24 cellular contexts compared by ENCODE assay signal in genomic region chr13:36862722-36863121, GRCh38. TPM values are rescaled to one million over a fixed set of nuclear protein-coding genes. Genes with fewer than 3 reads are reported as not detected.
DNase-seq lines count a peak whose midpoint lies in the region; ATAC-seq and TF ChIP-seq lines count a peak whose summit lies in the region.
"Had no signal": no experiment of that assay in that cellular context is flagged by ENCODE, and none has a peak within 500 bp of the region (broad histone marks: within the 10 kb centered on the region; RNA-seq: fewer than 3 reads in every experiment).

No MANE protein-coding gene starts in this region.

- intact Hi-C loops in PC-3 (cut with micrococcal nuclease) (no loop called here), upper lobe of right lung (cut with DNase I) (no loop called here), CD14-positive monocyte (cut with micrococcal nuclease) (no loop called here)

- H3K27ac ChIP-seq in PC-3 (ENCODE audit: low read length) (no peak overlapping the region), upper lobe of right lung (peak overlapping the region; percentile 42)
- H3K27ac ChIP-seq: 22Rv1, PC-9 had no signal

- H3K9ac ChIP-seq in PC-3 (ENCODE audit: low read length): no peak overlapping the region

- peaks cover 8% of the 10 kb centered on the region for H3K4me1 ChIP-seq in PC-3 (ENCODE audit: insufficient read depth, low read length)
- H3K4me1 ChIP-seq in upper lobe of right lung: no peaks in the 10 kb centered on the region
- H3K4me1 ChIP-seq: BE2C had no signal

- no peaks in the 10 kb centered on the region for H3K9me2 ChIP-seq in PC-3 (replicated peaks; ENCODE audit: low read length)

- H3K27me3 ChIP-seq in PC-3 (ENCODE audit: low read length): no peaks in the 10 kb centered on the region
- no peaks in the 10 kb centered on the region for H3K27me3 ChIP-seq in upper lobe of right lung
- H3K27me3 ChIP-seq: BE2C, MG63 had no signal

- no peaks in the 10 kb centered on the region for H3K36me3 Mint-ChIP-seq in activated naive CD8-positive, alpha-beta T cell treated with anti-CD3 and anti-CD28 coated beads, Interleukin-2, amount 10 ng/mL, durations not matched to agents 7 days and 5 days
- H3K36me3 Mint-ChIP-seq in activated naive CD8-positive, alpha-beta T cell treated with anti-CD3 and anti-CD28 coated beads, Interleukin-2, amount 50 U/mL, for 24 hours (ENCODE audit: low read depth): no peaks in the 10 kb centered on the region
- no peaks in the 10 kb centered on the region for H3K36me3 Mint-ChIP-seq in CD14-positive monocyte

- H3K27ac Mint-ChIP-seq in activated naive CD8-positive, alpha-beta T cell treated with anti-CD3 and anti-CD28 coated beads, Interleukin-2, amount 10 ng/mL, durations not matched to agents 7 days and 5 days: no peak overlapping the region
- H3K27ac Mint-ChIP-seq in activated naive CD8-positive, alpha-beta T cell treated with anti-CD3 and anti-CD28 coated beads, Interleukin-2, amount 50 U/mL, for 24 hours: no peak overlapping the region
- no peak overlapping the region for H3K27ac Mint-ChIP-seq in CD14-positive monocyte

- H3K4me3 ChIP-seq in PC-3 (ENCODE audit: low read length) (no peak overlapping the region), upper lobe of right lung (no peak overlapping the region)
- H3K4me3 ChIP-seq: MG63, PC-9 had no signal

- peak overlapping the region; percentile 55 for H3K4me3 Mint-ChIP-seq in activated naive CD8-positive, alpha-beta T cell treated with anti-CD3 and anti-CD28 coated beads, Interleukin-2, amount 10 ng/mL, durations not matched to agents 7 days and 5 days
- H3K4me3 Mint-ChIP-seq in activated naive CD8-positive, alpha-beta T cell treated with anti-CD3 and anti-CD28 coated beads, Interleukin-2, amount 50 U/mL, for 24 hours: no peak overlapping the region
- no peak overlapping the region for H3K4me3 Mint-ChIP-seq in CD14-positive monocyte

- H2AFZ ChIP-seq in PC-3 (ENCODE audit: low read length): 0 out of 2 replicates have a peak overlapping the region, but pooled peaks have one; percentile 30
- H2AFZ ChIP-seq: PC-9 had no signal

- H3K9me3 ChIP-seq in PC-3 (ENCODE audit: low read length) (no peaks in the 10 kb centered on the region), upper lobe of right lung (no peaks in the 10 kb centered on the region)
- H3K9me3 ChIP-seq: BE2C, MG63 had no signal

- ATAC-seq in activated naive CD8-positive, alpha-beta T cell treated with anti-CD3 and anti-CD28 coated beads, Interleukin-2, amount 10 ng/mL, durations not matched to agents 7 days and 5 days (ENCODE audit: low read depth): no peak
- no peak for ATAC-seq in activated naive CD8-positive, alpha-beta T cell treated with anti-CD3 and anti-CD28 coated beads, Interleukin-2, amount 50 U/mL, for 24 hours
- ATAC-seq in PC-3 (no peak), upper lobe of right lung (no peak), HG03457 (IDR thresholded peaks at IDR 0.05; ENCODE audit: unreplicated experiment) (no peak)

- no peaks in the 10 kb centered on the region for H3K9me3 Mint-ChIP-seq in activated naive CD8-positive, alpha-beta T cell treated with anti-CD3 and anti-CD28 coated beads, Interleukin-2, amount 10 ng/mL, durations not matched to agents 7 days and 5 days
- H3K9me3 Mint-ChIP-seq in activated naive CD8-positive, alpha-beta T cell treated with anti-CD3 and anti-CD28 coated beads, Interleukin-2, amount 50 U/mL, for 24 hours: no peaks in the 10 kb centered on the region
- no peaks in the 10 kb centered on the region for H3K9me3 Mint-ChIP-seq in CD14-positive monocyte

- no peaks in the 10 kb centered on the region for H4K20me1 ChIP-seq in PC-3 (ENCODE audit: low read length)

- no peaks in the 10 kb centered on the region for H3F3A ChIP-seq in PC-3 (ENCODE audit: low read length, unreplicated experiment)

- no peak for TF ChIP-seq CTCF in PC-3 (conservative IDR thresholded peaks at IDR 0.05; ENCODE audit: low read depth, low read length)
- TF ChIP-seq CTCF in upper lobe of right lung (IDR thresholded peaks at IDR 0.05): no peak
- no peak for TF ChIP-seq CTCF in CD14-positive monocyte (IDR thresholded peaks at IDR 0.05)

- H3K4me1 Mint-ChIP-seq in activated naive CD8-positive, alpha-beta T cell treated with anti-CD3 and anti-CD28 coated beads, Interleukin-2, amount 10 ng/mL, durations not matched to agents 7 days and 5 days: peaks cover 11% of the 10 kb centered on the region
- H3K4me1 Mint-ChIP-seq in activated naive CD8-positive, alpha-beta T cell treated with anti-CD3 and anti-CD28 coated beads, Interleukin-2, amount 50 U/mL, for 24 hours: no peaks in the 10 kb centered on the region
- H3K4me1 Mint-ChIP-seq in CD14-positive monocyte: no peaks in the 10 kb centered on the region

- CTCF ChIA-PET in PC-3 (lab: Charles Lee): no interaction called here

- H3K36me3 ChIP-seq in PC-3 (ENCODE audit: low read depth, low read length) (no peaks in the 10 kb centered on the region), upper lobe of right lung (no peaks in the 10 kb centered on the region)
- H3K36me3 ChIP-seq: MG63 had no signal

- POLR2A ChIA-PET in activated naive CD8-positive, alpha-beta T cell treated with anti-CD3 and anti-CD28 coated beads, Interleukin-2, amount 10 ng/mL, durations not matched to agents 7 days and 5 days (lab: Charles Lee): no interaction called here
- POLR2A ChIA-PET in PC-3 (lab: Charles Lee; ENCODE audit: unreplicated experiment): no interaction called here

- H3K79me2 ChIP-seq in PC-3 (ENCODE audit: low read length): no peaks in the 10 kb centered on the region

- no peak for DNase-seq in activated naive CD8-positive, alpha-beta T cell treated with anti-CD3 and anti-CD28 coated beads, Interleukin-2, amount 10 ng/mL, durations not matched to agents 7 days and 5 days
- no peak for DNase-seq in activated naive CD8-positive, alpha-beta T cell treated with anti-CD3 and anti-CD28 coated beads, Interleukin-2, amount 50 U/mL, for 24 hours
- DNase-seq in PC-3: no peak
- DNase-seq in lung microvascular endothelial cell (ENCODE audit: low read depth in 2 of 2): peak; percentile 17 to 29
- DNase-seq in upper lobe of right lung: no peak
- DNase-seq in CD14-positive monocyte (ENCODE audit: low spot score): no peak
- DNase-seq: BE2C, Calu3, DMS79 treated with DMSO at 0.1 percent for 48 hours, GF-D8, H7, KG1, NCI-H1105 treated with DMSO at 0.1 percent for 48 hours, NCI-H146, NCI-H2029, NCI-H446, NCI-H524 treated with DMSO at 0.1 percent for 48 hours, NCI-H774, RPMI8226, SHP77 had no signal

- no TSS peak for BruUV-seq in PC-3 (replicated peaks; lab: Mats Ljungman, UMichigan)

- H3K27me3 Mint-ChIP-seq in activated naive CD8-positive, alpha-beta T cell treated with anti-CD3 and anti-CD28 coated beads, Interleukin-2, amount 10 ng/mL, durations not matched to agents 7 days and 5 days: peaks cover 43% of the 10 kb centered on the region
- H3K27me3 Mint-ChIP-seq in activated naive CD8-positive, alpha-beta T cell treated with anti-CD3 and anti-CD28 coated beads, Interleukin-2, amount 50 U/mL, for 24 hours: peaks cover 28% of the 10 kb centered on the region
- peaks cover 0 to 11% (median 3%) of the 10 kb centered on the region in 3 donors for H3K27me3 Mint-ChIP-seq in CD14-positive monocyte (ENCODE audit: low read depth in 3 of 3)

- no peak overlapping the region for H3K4me2 ChIP-seq in PC-3 (ENCODE audit: low read length)

RNA-seq across cellular contexts. Expression of gene RFXAP, which starts 43.7 kb away (rescaled TPM):
- 10 to 100 TPM; 16.5 to 17.6 TPM for total RNA-seq in activated naive CD8-positive, alpha-beta T cell treated with anti-CD3 and anti-CD28 coated beads, Interleukin-2, amount 10 ng/mL, durations not matched to agents 7 days and 5 days
- total RNA-seq in PC-3 (2014; rRNA removed) (1.2 and 2.8 TPM in 2 replicates), lung microvascular endothelial cell (0.60 and 0.65 TPM in 2 replicates), upper lobe of right lung (5.3 TPM)
- polyA plus RNA-seq in CD14-positive monocyte: 1 to 10 TPM; 1.1 to 1.8 TPM

RNA-seq across cellular contexts. Expression of gene SMAD9, which starts 57.3 kb away (rescaled TPM):
- not detected for total RNA-seq in activated naive CD8-positive, alpha-beta T cell treated with anti-CD3 and anti-CD28 coated beads, Interleukin-2, amount 10 ng/mL, durations not matched to agents 7 days and 5 days
- 0.75 and 0.87 TPM in 2 replicates for total RNA-seq in PC-3 (2014; rRNA removed)
- total RNA-seq in lung microvascular endothelial cell: 9.4 and 14.3 TPM in 2 replicates
- total RNA-seq in upper lobe of right lung: 21.5 TPM
- polyA plus RNA-seq in CD14-positive monocyte: not detected

Comparison
In these comparisons a context has a peak if more than half of its experiments do, and no peak if none do; other contexts are left out.
1. DNase-seq: peak in lung microvascular endothelial cell (2 of 2); none in activated naive CD8-positive, alpha-beta T cell treated with anti-CD3 and anti-CD28 coated beads, Interleukin-2, amount 10 ng/mL, durations not matched to agents 7 days and 5 days (single experiment), activated naive CD8-positive, alpha-beta T cell treated with anti-CD3 and anti-CD28 coated beads, Interleukin-2, amount 50 U/mL, for 24 hours (single experiment), PC-3 (single experiment), upper lobe of right lung (single experiment) and CD14-positive monocyte (single experiment).